ENCODE assay signal across 12 cellular contexts in the genomic region with DNA sequence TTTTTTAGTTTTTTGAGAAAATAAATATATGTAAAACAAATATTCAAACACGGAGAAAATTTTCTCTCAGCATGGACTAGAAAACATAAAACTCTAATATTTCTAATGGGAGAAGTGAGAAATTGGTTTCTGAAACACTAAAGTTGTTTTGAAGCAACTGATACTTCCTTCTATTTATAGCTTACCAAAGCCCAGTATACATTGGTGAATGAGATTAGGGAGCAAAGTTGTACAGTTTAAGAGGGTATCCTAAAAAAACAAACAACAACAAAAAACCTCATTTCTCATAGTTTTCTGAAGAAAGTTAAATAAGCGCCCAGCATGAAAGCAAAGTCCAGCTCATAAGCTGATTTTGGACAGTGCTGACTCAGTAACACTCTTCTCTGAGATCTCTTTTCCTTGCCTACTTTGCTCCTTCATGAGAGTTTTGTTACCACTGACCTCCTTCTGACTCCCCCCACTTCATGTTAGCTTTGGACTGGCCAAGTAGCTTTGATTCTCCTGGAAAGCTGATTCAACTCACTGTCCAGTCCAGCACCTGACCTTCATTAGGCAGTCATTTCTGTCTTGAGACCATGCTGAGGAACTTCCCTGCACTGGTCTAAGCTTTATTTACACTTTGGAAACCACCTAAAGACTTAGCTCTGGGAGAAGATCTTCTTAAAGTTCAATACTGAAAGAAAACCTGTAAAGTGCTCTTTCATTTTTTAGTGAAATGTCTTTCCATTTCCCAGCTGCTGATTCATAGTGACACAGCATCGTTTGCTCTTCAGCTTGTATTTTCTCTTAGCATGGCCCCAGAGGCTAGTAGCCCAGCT. TPM values are rescaled to one million over a fixed set of nuclear protein-coding genes. Genes with fewer than 3 reads are reported as not detected.
DNase-seq lines count a peak whose midpoint lies in the region; ATAC-seq, FAIRE-seq and TF ChIP-seq lines count a peak whose summit lies in the region.
"Had no signal": no experiment of that assay in that cellular context is flagged by ENCODE, and none has a peak within 500 bp of the region (broad histone marks: within the 10 kb centered on the region; RNA-seq: fewer than 3 reads in every experiment).

No MANE protein-coding gene starts in this region.

- WGBS in HepG2 (ENCODE audit: low lambda C conversion rate), result 31% methylated on average over 3 of the region's 3 CpGs

- no TSS peak for BruUV-seq in HepG2 (replicated peaks; lab: Mats Ljungman, UMichigan)

- FAIRE-seq in HepG2 (lab: Jason Lieb, UNC), result no peak
- FAIRE-seq: pancreas had no signal

- no peak overlapping the region for H3K4me3 Mint-ChIP-seq in CD4-positive, CD25-positive, alpha-beta regulatory T cell

- H3K27me3 Mint-ChIP-seq in CD4-positive, CD25-positive, alpha-beta regulatory T cell, result no peaks in the 10 kb centered on the region

- ATAC-seq in CD4-positive, CD25-positive, alpha-beta regulatory T cell (ENCODE audit: low read depth in 2 of 2), result no peak
- ATAC-seq in HG02884 (IDR thresholded peaks at IDR 0.05; ENCODE audit: unreplicated experiment) (peak; percentile 93), HepG2 (no peak)
- ATAC-seq: HCT116, pancreas had no signal

- TF ChIP-seq EP300 in HepG2 (IDR thresholded peaks at IDR 0.05; ENCODE audit: low read depth in 2 of 2, low read length in 2 of 2) (no peak), HepG2 (CRISPR knock-in tag; IDR thresholded peaks at IDR 0.05; ENCODE audit: borderline replicate concordance) (no peak)

- no peak overlapping the region for H2AFZ ChIP-seq in HepG2 (ENCODE audit: low read length)

- H3K4me1 ChIP-seq in CD4-positive, CD25-positive, alpha-beta regulatory T cell (ENCODE audit: control insufficient read depth, insufficient read depth, low read length, poor library complexity, severe bottlenecking), result no peaks in the 10 kb centered on the region
- no peaks in the 10 kb centered on the region for H3K4me1 ChIP-seq in HepG2 (ENCODE audit: insufficient read depth, low read length)
- H3K4me1 ChIP-seq: breast epithelium, pancreas had no signal

- H3K27me3 ChIP-seq in CD4-positive, CD25-positive, alpha-beta regulatory T cell (ENCODE audit: control insufficient read depth, insufficient read depth, low read length), result no peaks in the 10 kb centered on the region
- H3K27me3 ChIP-seq in HepG2 (ENCODE audit: control insufficient read depth in 1 of 2, insufficient read depth in 2 of 2, low read length in 2 of 2), result no peaks in the 10 kb centered on the region
- H3K27me3 ChIP-seq: breast epithelium had no signal

- no peaks in the 10 kb centered on the region for H3K36me3 Mint-ChIP-seq in CD4-positive, CD25-positive, alpha-beta regulatory T cell

- H3K79me2 ChIP-seq in HepG2 (ENCODE audit: insufficient read depth, low read length), result no peaks in the 10 kb centered on the region

- no peak for TF ChIP-seq POLR2A in HepG2 (IDR thresholded peaks at IDR 0.05; ENCODE audit: insufficient read depth in 1 of 2, low read depth in 2 of 2, low read length in 2 of 2)

- in situ Hi-C loops in HepG2 (cut with HindIII; ENCODE audit: extremely low pct_ligation_motif_present, low pct_unique_long_range_greater_than_20kb), result no loop called here

- no peaks in the 10 kb centered on the region for H3K9me3 ChIP-seq in CD4-positive, CD25-positive, alpha-beta regulatory T cell (ENCODE audit: control insufficient read depth in 2 of 2, low read length in 2 of 2)
- H3K9me3 ChIP-seq in HepG2 (ENCODE audit: low read length), result no peaks in the 10 kb centered on the region
- H3K9me3 ChIP-seq: breast epithelium, pancreas had no signal

- H4K20me1 ChIP-seq in HepG2 (ENCODE audit: insufficient read depth, low read length), result no peaks in the 10 kb centered on the region

- H3K9me3 Mint-ChIP-seq in CD4-positive, CD25-positive, alpha-beta regulatory T cell, result peaks cover 0 to 3% (median 0%) of the 10 kb centered on the region in 7 donors

- no peak overlapping the region for H3K9ac ChIP-seq in HepG2 (ENCODE audit: insufficient read depth, low read depth, low read length)

- no peak for TF ChIP-seq CTCF in HepG2 (CRISPR knock-in tag; IDR thresholded peaks at IDR 0.05)

- DNase-seq in CD4-positive, CD25-positive, alpha-beta regulatory T cell, result peak in 1 of 3 donors; percentile 10
- peak; percentile 23 for DNase-seq in GM19238 (ENCODE audit: insufficient read length, low spot score)
- peak; percentile 57 for DNase-seq in OCI-M1 (lab: John Stamatoyannopoulos, UW)
- DNase-seq in SIG-M5 treated with dmso at 0.1 percent for 504 hours (lab: John Stamatoyannopoulos, UW; ENCODE audit: unreplicated experiment), result no peak
- no peak for DNase-seq in amniotic stem cell (lab: John Stamatoyannopoulos, UW)
- no peak for DNase-seq in NCI-H1092 (lab: John Stamatoyannopoulos, UW)
- no peak for DNase-seq in HepG2 (ENCODE audit: low spot score)
- DNase-seq: NCI-H226, pancreas had no signal

- H3K27ac Mint-ChIP-seq in CD4-positive, CD25-positive, alpha-beta regulatory T cell, result peak overlapping the region; percentile 3 to 94 (median 63)

- no peaks in the 10 kb centered on the region for H3K36me3 ChIP-seq in CD4-positive, CD25-positive, alpha-beta regulatory T cell (ENCODE audit: control insufficient read depth, insufficient read depth, low read length)
- no peaks in the 10 kb centered on the region for H3K36me3 ChIP-seq in HepG2 (replicated peaks in 1 of 2; ENCODE audit: control insufficient read depth in 1 of 2, insufficient read depth in 2 of 2, low read length in 2 of 2)
- H3K36me3 ChIP-seq: breast epithelium, pancreas had no signal

- H3K4me3 ChIP-seq in CD4-positive, CD25-positive, alpha-beta regulatory T cell (ENCODE audit: low read depth, low read length), result no peak overlapping the region
- no peak overlapping the region for H3K4me3 ChIP-seq in HepG2 (replicated peaks in 1 of 3; ENCODE audit: insufficient read depth in 1 of 3, low read depth in 2 of 3, low read length in 3 of 3)
- H3K4me3 ChIP-seq: breast epithelium, pancreas had no signal

- no peak overlapping the region for H3K27ac ChIP-seq in CD4-positive, CD25-positive, alpha-beta regulatory T cell (ENCODE audit: insufficient read depth, low read length, poor library complexity, severe bottlenecking)
- H3K27ac ChIP-seq in HepG2 (ENCODE audit: extremely low read length, insufficient read depth, low read length), result no peak overlapping the region
- H3K27ac ChIP-seq: breast epithelium, pancreas had no signal

- no peak for TF ChIP-seq RAD21 in HepG2 (CRISPR knock-in tag; IDR thresholded peaks at IDR 0.05)

- CTCF ChIA-PET in HepG2 (lab: Yijun Ruan, JAX; ENCODE audit: low intra/inter-chr PET ratio, low total read pairs), result no interaction called here

- peaks cover 0 to 5% (median 1%) of the 10 kb centered on the region in 4 donors for H3K4me1 Mint-ChIP-seq in CD4-positive, CD25-positive, alpha-beta regulatory T cell

- intact Hi-C loops in HepG2 (cut with micrococcal nuclease; ENCODE audit: unreplicated experiment), result no loop called here

- POLR2A ChIA-PET in HepG2 (lab: Yijun Ruan, JAX), result no interaction called here

- H3K4me2 ChIP-seq in HepG2 (ENCODE audit: low read depth, low read length), result no peak overlapping the region

TF ChIP-seq in HepG2, 621 proteins besides CTCF, POLR2A, EP300 and RAD21 (continues in another document):
- no peak for TF ChIP-seq DZIP1 (CRISPR knock-in tag; IDR thresholded peaks at IDR 0.05)
- no peak for TF ChIP-seq ZNF460 (CRISPR knock-in tag; IDR thresholded peaks at IDR 0.05; ENCODE audit: borderline replicate concordance)
- no peak for TF ChIP-seq REPIN1 (CRISPR knock-in tag; IDR thresholded peaks at IDR 0.05; ENCODE audit: borderline replicate concordance, low read depth)

RNA-seq across cellular contexts. Expression of gene P2RY10, which starts 21.8 kb away (rescaled TPM):
- 134 TPM for total RNA-seq in CD4-positive, CD25-positive, alpha-beta regulatory T cell
- 100 to 1,000 TPM in 1 of 4 donors, 10 to 100 TPM in 3; 76.5 to 105 (median 89.7) TPM for polyA plus RNA-seq in CD4-positive, CD25-positive, alpha-beta regulatory T cell
- not detected in 2 replicates for total RNA-seq in HepG2 (2016; rRNA removed; fragmentation: Illumina TruSeq; extraction: Trizol)
- not detected in 2 replicates for total RNA-seq in HepG2 (2016; cell fraction: cytosol; rRNA removed; fragmentation: Illumina TruSeq; extraction: Trizol; ENCODE audit: low read depth)
- not detected in 2 replicates for total RNA-seq in HepG2 (2016; cell fraction: insoluble cytoplasmic fraction; rRNA removed; fragmentation: Illumina TruSeq; extraction: Trizol)
- total RNA-seq in HepG2 (2016; cell fraction: membrane; rRNA removed; fragmentation: Illumina TruSeq; extraction: Trizol), result not detected in 2 replicates
- total RNA-seq in HepG2 (2016; cell fraction: nucleus; rRNA removed; fragmentation: Illumina TruSeq; extraction: Trizol), result not detected in 2 replicates
- polyA plus RNA-seq in HepG2 (2011; rRNA removed), result not detected in 2 replicates
- not detected in 2 replicates for polyA plus RNA-seq in HepG2 (2011; cell fraction: cytosol; rRNA removed)
- polyA plus RNA-seq in HepG2 (2011; cell fraction: nucleus; rRNA removed), result not detected in 2 replicates
- polyA plus RNA-seq in HepG2 (2012), result not detected in 2 replicates
- polyA plus RNA-seq in HepG2 (2016; cell fraction: cytosol; fragmentation: Illumina TruSeq; extraction: Trizol; ENCODE audit: low read depth), result not detected in 2 replicates
- polyA plus RNA-seq in HepG2 (2016; cell fraction: insoluble cytoplasmic fraction; fragmentation: Illumina TruSeq; extraction: Trizol; ENCODE audit: low read depth), result not detected in 2 replicates
- not detected in 2 replicates for polyA plus RNA-seq in HepG2 (2016; cell fraction: membrane; fragmentation: Illumina TruSeq; extraction: Trizol; ENCODE audit: low read depth)
- polyA plus RNA-seq in HepG2 (2016; cell fraction: nucleus; fragmentation: Illumina TruSeq; extraction: Trizol; ENCODE audit: insufficient read depth, low read depth), result not detected in 2 replicates
- 0.49 TPM in 1 of 2 replicates, not detected in the other for polyA minus RNA-seq in HepG2 (2011; rRNA and poly(A)+ RNA removed; ENCODE audit: low replicate concordance)
- not detected in 2 replicates for polyA minus RNA-seq in HepG2 (2011; cell fraction: cytosol; rRNA and poly(A)+ RNA removed)
- not detected in 2 replicates for polyA minus RNA-seq in HepG2 (2011; cell fraction: nucleus; rRNA and poly(A)+ RNA removed)

Comparison
In these comparisons a context has a peak if more than half of its experiments do, and no peak if none do; other contexts are left out.
1. DNase-seq: peak in GM19238 (single experiment) and OCI-M1 (single experiment); none in SIG-M5 treated with dmso at 0.1 percent for 504 hours (single experiment), amniotic stem cell (single experiment), NCI-H1092 (single experiment) and HepG2 (single experiment).
2. RNA of gene P2RY10, which starts 21.8 kb away (total RNA-seq): 134 TPM in CD4-positive, CD25-positive, alpha-beta regulatory T cell (single experiment); not detected in HepG2; every median in the first group is over 100 times any median in the second.